8 cellular contexts compared by ENCODE assay signal in the genomic region with DNA sequence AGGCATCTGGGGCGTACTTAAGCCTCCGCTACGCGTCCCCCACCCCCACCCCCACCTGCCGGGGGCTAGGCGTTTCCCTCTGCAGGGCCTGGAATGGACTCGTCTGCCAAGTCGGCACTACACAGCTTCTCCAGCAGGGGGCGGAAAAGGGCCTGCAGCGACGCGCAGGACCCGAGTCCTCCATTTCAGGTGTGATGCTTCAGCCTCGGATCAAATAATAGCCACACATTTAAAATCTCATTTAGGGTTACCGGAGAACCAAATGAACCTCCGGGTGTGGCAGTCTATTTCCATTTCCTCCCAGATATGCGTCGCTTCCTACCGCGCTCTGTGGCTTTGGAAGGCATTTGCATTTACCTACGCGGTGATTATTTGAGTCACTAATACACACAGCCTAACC. TPM values are rescaled to one million over a fixed set of nuclear protein-coding genes. Genes with fewer than 3 reads are reported as not detected.
DNase-seq lines count a peak whose midpoint lies in the region; FAIRE-seq and TF ChIP-seq lines count a peak whose summit lies in the region.

No MANE protein-coding gene starts in this region.

- dilution Hi-C loops in endothelial cell of umbilical vein (cut with MboI; ENCODE audit: extremely low pct_ligation_motif_present, low sequenced_read_pairs): no loop called here

- TF ChIP-seq POLR2A in H54 (IDR thresholded peaks at IDR 0.05; ENCODE audit: low read depth, low read length) (no peak), endothelial cell of umbilical vein (IDR thresholded peaks at IDR 0.05; ENCODE audit: low read depth, low read length) (no peak)

- no peaks in the 10 kb centered on the region for H3K9me3 Mint-ChIP-seq in neural progenitor cell

- H3K4me2 ChIP-seq in endothelial cell of umbilical vein (ENCODE audit: insufficient read depth, low read length) (no peak overlapping the region), neural progenitor cell (peak overlapping the region; percentile 30)

- H3K79me2 ChIP-seq in endothelial cell of umbilical vein (ENCODE audit: control insufficient read depth, insufficient read depth, low read length): no peaks in the 10 kb centered on the region
- peaks cover 26% of the 10 kb centered on the region for H3K79me2 ChIP-seq in neural progenitor cell (ENCODE audit: low read depth)

- H3K4me3 ChIP-seq in endothelial cell of umbilical vein (replicated peaks in 1 of 3; ENCODE audit: insufficient read depth in 1 of 3, low read depth in 1 of 3, low read length in 3 of 3): no peak overlapping the region
- H3K4me3 ChIP-seq in neural progenitor cell: peak overlapping the region; percentile 8

- POLR2A ChIA-PET in endothelial cell of umbilical vein (lab: Charles Lee): no interaction called here

- H3K9me3 ChIP-seq in endothelial cell of umbilical vein (replicated peaks; ENCODE audit: control insufficient read depth, insufficient read depth, low read length) (no peaks in the 10 kb centered on the region), neural progenitor cell (ENCODE audit: low read depth) (no peaks in the 10 kb centered on the region)

- DNase-seq in H54 (ENCODE audit: insufficient read length, low spot score) (peak; percentile 33), NCI-H1048 (lab: John Stamatoyannopoulos, UW) (peak; percentile 36), endothelial cell of umbilical vein (ENCODE audit: low read depth, low spot score) (no peak), neural progenitor cell (ENCODE audit: low spot score) (peak; percentile 89), ureter (ENCODE audit: low spot score) (peak; percentile 47), GF-D8 (lab: John Stamatoyannopoulos, UW) (no peak)
- peak; percentile 19 to 31 for DNase-seq in activated CD8-positive, alpha-beta memory T cell treated with anti-CD3 and anti-CD28 coated beads for 4 hours (ENCODE audit: low read depth in 2 of 2)

- H3K36me3 ChIP-seq in endothelial cell of umbilical vein (ENCODE audit: control insufficient read depth in 2 of 2, extremely low read depth in 1 of 2, insufficient read depth in 2 of 2, low read length in 2 of 2) (no peaks in the 10 kb centered on the region), neural progenitor cell (no peaks in the 10 kb centered on the region)

- H2AFZ ChIP-seq in endothelial cell of umbilical vein (ENCODE audit: low read depth, low read length) (no peak overlapping the region), neural progenitor cell (replicated peaks) (peak overlapping the region; percentile 16)

- no TSS peak for BruUV-seq in endothelial cell of umbilical vein (replicated peaks; lab: Mats Ljungman, UMichigan)

- peaks cover 11% of the 10 kb centered on the region for H3K36me3 Mint-ChIP-seq in neural progenitor cell

- H3K4me1 ChIP-seq in endothelial cell of umbilical vein (ENCODE audit: control insufficient read depth, extremely low read depth, insufficient read depth, low read length): no peaks in the 10 kb centered on the region
- H3K4me1 ChIP-seq in neural progenitor cell: peaks cover 19% of the 10 kb centered on the region

- CTCF ChIA-PET in endothelial cell of umbilical vein (lab: Charles Lee): interaction anchor here (1.0 kb wide), 1 partner anchor 11 kb away, joined by 3 read pairs; no protein-coding TSS in a partner anchor

- H3K9ac ChIP-seq in endothelial cell of umbilical vein (replicated peaks; ENCODE audit: extremely low read depth, insufficient read depth, low read length) (no peak overlapping the region), neural progenitor cell (no peak overlapping the region)

- H3K4me3 Mint-ChIP-seq in neural progenitor cell: no peak overlapping the region

- no peaks in the 10 kb centered on the region for H3K9me1 ChIP-seq in endothelial cell of umbilical vein (replicated peaks; ENCODE audit: control insufficient read depth, extremely low read depth, insufficient read depth, low read length)

- peaks cover 24% of the 10 kb centered on the region for H3F3A ChIP-seq in neural progenitor cell (ENCODE audit: low read depth)

- peaks cover 42% of the 10 kb centered on the region for H3K4me1 Mint-ChIP-seq in neural progenitor cell

- no peaks in the 10 kb centered on the region for H3K27me3 ChIP-seq in endothelial cell of umbilical vein (ENCODE audit: control insufficient read depth in 2 of 2, insufficient read depth in 2 of 2, low read length in 2 of 2)
- H3K27me3 ChIP-seq in neural progenitor cell: no peaks in the 10 kb centered on the region

- no peak overlapping the region for H3K27ac ChIP-seq in endothelial cell of umbilical vein (ENCODE audit: insufficient read depth, low read depth, low read length)
- no peak overlapping the region for H3K27ac ChIP-seq in neural progenitor cell

- H4K20me1 ChIP-seq in endothelial cell of umbilical vein (replicated peaks; ENCODE audit: control insufficient read depth, extremely low read depth, insufficient read depth, low read length) (no peaks in the 10 kb centered on the region), neural progenitor cell (ENCODE audit: low read depth) (no peaks in the 10 kb centered on the region)

- peaks cover 4% of the 10 kb centered on the region for H3K27me3 Mint-ChIP-seq in neural progenitor cell (ENCODE audit: insufficient read depth, low read depth)

- H3K27ac Mint-ChIP-seq in neural progenitor cell: no peak overlapping the region

- intact Hi-C loops in endothelial cell of umbilical vein (cut with micrococcal nuclease): no loop called here

- TF ChIP-seq CTCF in GM12874 (IDR thresholded peaks at IDR 0.05; ENCODE audit: insufficient read depth, low read depth, low read length): peak; percentile 79
- TF ChIP-seq CTCF in endothelial cell of umbilical vein (IDR thresholded peaks at IDR 0.05; ENCODE audit: extremely low read depth in 1 of 2, insufficient read depth in 1 of 2, low read depth in 1 of 2, low read length in 2 of 2): peak; percentile 33 to 51
- TF ChIP-seq CTCF in neural progenitor cell (IDR thresholded peaks at IDR 0.05): peak; percentile 92

- no peak for FAIRE-seq in H54 (lab: Jason Lieb, UNC)
- no peak for FAIRE-seq in endothelial cell of umbilical vein (lab: Jason Lieb, UNC)

TF ChIP-seq in endothelial cell of umbilical vein, 7 proteins besides CTCF, POLR2A, EP300 and RAD21:
- TF ChIP-seq POLR2AphosphoS5 (IDR thresholded peaks at IDR 0.05; ENCODE audit: insufficient read depth, low read depth, low read length) (no peak), FOS (IDR thresholded peaks at IDR 0.05; ENCODE audit: borderline replicate concordance, insufficient read depth, low read length) (no peak), JUN (IDR thresholded peaks at IDR 0.05; ENCODE audit: borderline replicate concordance, insufficient read depth, insufficient read length, low read depth) (no peak), MYC (IDR thresholded peaks at IDR 0.05; ENCODE audit: low read depth, low read length) (no peak), GATA2 (IDR thresholded peaks at IDR 0.05; ENCODE audit: insufficient read depth, insufficient read length, low read depth, low read length) (no peak), MAX (IDR thresholded peaks at IDR 0.05; ENCODE audit: insufficient read depth, insufficient read length) (no peak), EZH2 (IDR thresholded peaks at IDR 0.05; ENCODE audit: borderline replicate concordance, low read depth, low read length, severe bottlenecking) (no peak)

RNA-seq across cellular contexts. Expression of gene PAK3, which starts 2.9 kb away (rescaled TPM):
- total RNA-seq in endothelial cell of umbilical vein (0.15 and 0.16 TPM in 2 replicates), neural progenitor cell (ENCODE audit: low replicate concordance) (8.3 and 12.5 TPM in 2 replicates), ureter (7.6 TPM)
- polyA plus RNA-seq in endothelial cell of umbilical vein: 0.01 TPM in 1 of 2 replicates, not detected in the other
- polyA plus RNA-seq in endothelial cell of umbilical vein (2011; cell fraction: cytosol; rRNA removed): 0.03 TPM in 1 of 2 replicates, not detected in the other
- 0.20 TPM in 1 of 2 replicates, not detected in the other for polyA plus RNA-seq in endothelial cell of umbilical vein (2011; cell fraction: nucleus; rRNA removed)
- polyA plus RNA-seq in endothelial cell of umbilical vein (2012): not detected in 2 replicates
- polyA minus RNA-seq in endothelial cell of umbilical vein: not detected in 2 replicates
- polyA minus RNA-seq in endothelial cell of umbilical vein (2011; cell fraction: cytosol; rRNA and poly(A)+ RNA removed): not detected
- not detected in 2 replicates for polyA minus RNA-seq in endothelial cell of umbilical vein (2011; cell fraction: nucleus; rRNA and poly(A)+ RNA removed)

Comparison
In these comparisons a context has a peak if more than half of its experiments do, and no peak if none do; other contexts are left out.
1. CTCF ChIP-seq: peak in every context shown above with its lines; median percentile 92 in neural progenitor cell; 79 in GM12874; 42 in endothelial cell of umbilical vein.
2. DNase-seq: peak in H54 (single experiment), NCI-H1048 (single experiment), activated CD8-positive, alpha-beta memory T cell treated with anti-CD3 and anti-CD28 coated beads for 4 hours (2 of 2), neural progenitor cell (single experiment) and ureter (single experiment); none in endothelial cell of umbilical vein (single experiment) and GF-D8 (single experiment).